21 cellular contexts compared by ENCODE assay signal in the genomic region with DNA sequence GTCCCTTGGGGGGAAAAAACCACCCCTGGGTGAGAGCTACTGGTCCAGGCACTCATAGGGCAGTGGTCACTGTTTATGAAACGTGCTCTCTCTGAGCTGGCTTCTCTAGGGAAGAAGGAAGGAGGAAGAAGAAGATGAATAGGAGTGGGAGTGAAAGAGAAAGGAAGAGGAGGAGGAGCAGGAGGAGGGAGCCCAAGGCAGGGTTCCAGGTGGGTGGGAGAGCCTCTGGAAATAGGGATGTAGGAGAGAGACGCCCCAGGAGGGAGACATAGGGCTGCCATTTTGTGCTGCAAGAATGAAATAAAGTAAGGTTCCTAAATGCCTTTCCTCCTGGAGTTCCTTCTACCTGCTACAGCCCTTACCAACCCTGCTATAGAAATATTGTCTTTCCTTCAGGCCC.
"Had no signal": no experiment of that assay in that cellular context is flagged by ENCODE, and none has a peak within 500 bp of the region (broad histone marks: within the 10 kb centered on the region; RNA-seq: fewer than 3 reads in every experiment).

No MANE protein-coding gene starts in this region.

- H3K36me3 Mint-ChIP-seq: natural killer cell treated with Interleukin-12 subunit alpha and Interleukin-12 subunit beta and Interleukin-15 and Interleukin-18, amount 100 ng/mL, for 72 hours; T-cell had no signal

- H2AFZ ChIP-seq: hepatocyte had no signal

- DNase-seq: activated CD4-positive, alpha-beta T cell treated with anti-CD3 and anti-CD28 coated beads for 1 hour; activated CD4-positive, alpha-beta T cell treated with anti-CD3 and anti-CD28 coated beads, Interleukin-2, amount 50 U/mL, for 4 hours; activated CD8-positive, alpha-beta memory T cell treated with anti-CD3 and anti-CD28 coated beads for 24 hours; activated CD8-positive, alpha-beta memory T cell treated with anti-CD3 and anti-CD28 coated beads, Interleukin-2, amount 50 U/mL, for 4 hours; activated naive CD4-positive, alpha-beta T cell treated with Interleukin-2 at 50 U/mL for 16 hours; activated T-cell treated with anti-CD3 and anti-CD28 coated beads, Interleukin-2, amount 50 U/mL, for 4 hours; body of pancreas; effector memory CD8-positive, alpha-beta T cell; stimulated activated CD4-positive, alpha-beta T cell treated with anti-CD3 and anti-CD28 coated beads, Interleukin-2, amount 100 ng/mL, for 48 hours; stimulated activated CD8-positive, alpha-beta memory T cell treated with anti-CD3 and anti-CD28 coated beads, Interleukin-4, amount 100 ng/mL, for 48 hours; stimulated activated naive CD4-positive, alpha-beta T cell; T-cell; trophoblast cell had no signal

- H3K4me3 Mint-ChIP-seq: activated T-cell treated with anti-CD3 and anti-CD28 coated beads, Interleukin-2, amount 50 U/mL, for 4 hours; effector memory CD8-positive, alpha-beta T cell; natural killer cell treated with Interleukin-12 subunit alpha and Interleukin-12 subunit beta and Interleukin-15 and Interleukin-18, amount 100 ng/mL, for 72 hours; T-cell; T-helper 2 cell treated with Interferon-gamma antibody and Interleukin-4, amounts not matched to agents 5 μg/mL and 100 μg/mL, for 36 hours had no signal

- H3K4me1 ChIP-seq: prostate gland, testis had no signal

- H3K9me3 ChIP-seq: body of pancreas, esophagus muscularis mucosa, prostate gland, testis, vagina had no signal

- H3K27ac ChIP-seq: body of pancreas, esophagus muscularis mucosa, hepatocyte, prostate gland, testis, vagina had no signal

- H3K79me2 ChIP-seq: hepatocyte had no signal

- H3K9me3 Mint-ChIP-seq: activated T-cell treated with anti-CD3 and anti-CD28 coated beads, Interleukin-2, amount 50 U/mL, for 4 hours; activated T-helper 2 cell treated with anti-CD3 and anti-CD28 coated beads, Interferon-gamma antibody, Interleukin-2, Interleukin-4, amounts not matched to agents 10 μg/mL and 5 μg/mL and 100 μg/mL, durations not matched to agents 14 hours and 24 hours and 36 hours; effector memory CD8-positive, alpha-beta T cell; natural killer cell treated with Interleukin-12 subunit alpha and Interleukin-12 subunit beta and Interleukin-15 and Interleukin-18, amount 100 ng/mL, for 72 hours; T-cell; T-helper 2 cell treated with Interferon-gamma antibody and Interleukin-4, amounts not matched to agents 5 μg/mL and 100 μg/mL, for 36 hours had no signal

- H3K36me3 ChIP-seq: prostate gland, vagina had no signal

- ATAC-seq: effector memory CD8-positive, alpha-beta T cell; T-cell had no signal

- H3K4me3 ChIP-seq: body of pancreas, hepatocyte, prostate gland, vagina had no signal

- H3K27me3 ChIP-seq: body of pancreas, testis, vagina had no signal

- H3K27ac Mint-ChIP-seq: activated T-helper 2 cell treated with anti-CD3 and anti-CD28 coated beads, Interferon-gamma antibody, Interleukin-2, Interleukin-4, amounts not matched to agents 10 μg/mL and 5 μg/mL and 100 μg/mL, durations not matched to agents 14 hours and 24 hours and 36 hours; effector memory CD8-positive, alpha-beta T cell; natural killer cell treated with Interleukin-12 subunit alpha and Interleukin-12 subunit beta and Interleukin-15 and Interleukin-18, amount 100 ng/mL, for 72 hours; T-cell; T-helper 2 cell treated with Interferon-gamma antibody and Interleukin-4, amounts not matched to agents 5 μg/mL and 100 μg/mL, for 36 hours had no signal
